12 cellular contexts compared by ENCODE assay signal in genomic region chr1:978069-978834, GRCh38. TPM values are rescaled to one million over a fixed set of nuclear protein-coding genes. Genes with fewer than 3 reads are reported as not detected.
DNase-seq lines count a peak whose midpoint lies in the region; ATAC-seq and TF ChIP-seq lines count a peak whose summit lies in the region.
"Had no signal": no experiment of that assay in that cellular context is flagged by ENCODE, and none has a peak within 500 bp of the region (broad histone marks: within the 10 kb centered on the region; RNA-seq: fewer than 3 reads in every experiment).

No MANE protein-coding gene starts in this region.

- H3K4me1 ChIP-seq in HEK293 (ENCODE audit: control insufficient read depth, insufficient read depth, low read length) (peaks cover 3% of the 10 kb centered on the region; the same call in 1 of the 2 replicates), osteoblast (ENCODE audit: insufficient read depth, low read length) (no peaks in the 10 kb centered on the region), H9 (ENCODE audit: insufficient read depth, low read length) (no peaks in the 10 kb centered on the region)

- H3K23ac ChIP-seq in H9 (ENCODE audit: insufficient read length, low read depth, low read length): no peak overlapping the region

- H3K9ac ChIP-seq in H9 (ENCODE audit: extremely low read depth, insufficient read length, low read length): no peak overlapping the region

- no peak overlapping the region for H4K5ac ChIP-seq in H9 (ENCODE audit: insufficient read length, low read depth, low read length)

- ATAC-seq in central memory CD8-positive, alpha-beta T cell (replicated peaks; ENCODE audit: extremely low read depth, poor library complexity, severe bottlenecking): no peak
- ATAC-seq: activated T-cell treated with anti-CD3 and anti-CD28 coated beads, Interleukin-2, amount 50 U/mL, for 4 hours; esophagus mucosa; left lung; naive thymus-derived CD4-positive, alpha-beta T cell had no signal

- H3K4me2 ChIP-seq in osteoblast (ENCODE audit: insufficient read depth, low read length) (no peak overlapping the region), H9 (ENCODE audit: insufficient read depth, insufficient read length, low read length) (no peak overlapping the region)
- H3K4me2 ChIP-seq: hepatocyte had no signal

- H3K9me3 ChIP-seq in HEK293 (ENCODE audit: control insufficient read depth, insufficient read depth, low read depth, low read length) (no peaks in the 10 kb centered on the region), osteoblast (ENCODE audit: low read depth, low read length) (no peaks in the 10 kb centered on the region), H9 (ENCODE audit: control insufficient read depth, low read depth, low read length) (no peaks in the 10 kb centered on the region)
- H3K9me3 ChIP-seq: left lung had no signal

- H4K8ac ChIP-seq in H9 (replicated peaks; ENCODE audit: insufficient read length, low read depth, low read length): no peak overlapping the region

- H3K36me3 Mint-ChIP-seq in central memory CD8-positive, alpha-beta T cell (ENCODE audit: insufficient read depth): peaks cover 2% of the 10 kb centered on the region
- peaks cover 0 to 6% (median 4%) of the 10 kb centered on the region in 3 experiments; a peak in 4 of 7 replicates for H3K36me3 Mint-ChIP-seq in H9 (ENCODE audit: insufficient read depth in 1 of 3, low read depth in 3 of 3)
- H3K36me3 Mint-ChIP-seq: naive thymus-derived CD4-positive, alpha-beta T cell had no signal

- peak overlapping the region; percentile 65 for H3K27ac Mint-ChIP-seq in central memory CD8-positive, alpha-beta T cell (ENCODE audit: low read depth)
- no peak overlapping the region for H3K27ac Mint-ChIP-seq in H9

- no peak overlapping the region for H2BK120ac ChIP-seq in H9 (ENCODE audit: low read depth, low read length, poor library complexity, severe bottlenecking)

- no peak overlapping the region for H3K4ac ChIP-seq in H9 (ENCODE audit: low read depth, low read length)

- H3T11ph ChIP-seq in H9 (ENCODE audit: low read length): no peak overlapping the region

- no peak overlapping the region for H2AFZ ChIP-seq in osteoblast (ENCODE audit: low read length)
- H2AFZ ChIP-seq in H9 (ENCODE audit: low read length): no peak overlapping the region
- H2AFZ ChIP-seq: hepatocyte had no signal

- H3K4me1 Mint-ChIP-seq in central memory CD8-positive, alpha-beta T cell: peaks cover 10% of the 10 kb centered on the region
- H3K4me1 Mint-ChIP-seq in H9: peaks cover 5 to 9% of the 10 kb centered on the region in 2 experiments; a peak in 3 of 4 replicates

- H2BK20ac ChIP-seq in H9 (ENCODE audit: low read depth, low read length, poor library complexity, severe bottlenecking): no peak overlapping the region

- no peak overlapping the region for H3K14ac ChIP-seq in H9 (ENCODE audit: insufficient read depth, low read length)

- H3K56ac ChIP-seq in H9 (ENCODE audit: insufficient read length, low read depth, low read length): no peak overlapping the region

- no CpG with 5 or more reads among the region's 44 CpGs for WGBS in H9 (ENCODE audit: extremely low coverage, insufficient read length, low lambda C conversion rate)

- H3K18ac ChIP-seq in H9 (ENCODE audit: insufficient read length, low read depth, low read length): no peak overlapping the region

- no peak overlapping the region for H4K91ac ChIP-seq in H9 (ENCODE audit: insufficient read length, low read depth, low read length)

- no peaks in the 10 kb centered on the region for H4K20me1 ChIP-seq in osteoblast (ENCODE audit: insufficient read depth, low read length)
- H4K20me1 ChIP-seq in H9 (ENCODE audit: control insufficient read depth, insufficient read depth, insufficient read length): no peaks in the 10 kb centered on the region

- no peaks in the 10 kb centered on the region for H3K23me2 ChIP-seq in H9 (ENCODE audit: insufficient read length, low read depth, low read length, poor library complexity, severe bottlenecking)

- no peak overlapping the region for H3K27ac ChIP-seq in HEK293 (ENCODE audit: extremely low read depth, low read depth, low read length)
- H3K27ac ChIP-seq in osteoblast (ENCODE audit: low read depth, low read length): no peak overlapping the region
- no peak overlapping the region for H3K27ac ChIP-seq in H9 (ENCODE audit: insufficient read length, low read depth, low read length)
- H3K27ac ChIP-seq: hepatocyte, left lung had no signal

- DNase-seq in central memory CD8-positive, alpha-beta T cell (ENCODE audit: low spot score in 2 of 2): no peak
- DNase-seq in osteoblast (ENCODE audit: insufficient read length, low spot score, missing footprints) (peak; percentile 87), hypothalamus (lab: John Stamatoyannopoulos, UW) (no peak), H9 (no peak)
- DNase-seq: activated CD4-positive, alpha-beta T cell treated with anti-CD3 and anti-CD28 coated beads for 48 hours; activated T-cell treated with anti-CD3 and anti-CD28 coated beads, Interleukin-2, amount 50 U/mL, for 4 hours; NCI-H2171 had no signal

- no peak overlapping the region for H2BK15ac ChIP-seq in H9 (ENCODE audit: low read depth, low read length)

- H3K79me2 ChIP-seq in osteoblast (ENCODE audit: insufficient read depth, low read length) (no peaks in the 10 kb centered on the region), H9 (ENCODE audit: insufficient read depth, low read length) (no peaks in the 10 kb centered on the region)
- H3K79me2 ChIP-seq: hepatocyte had no signal

- TF ChIP-seq CTCF in HEK293 (tag by site-specific recombination; IDR thresholded peaks at IDR 0.05) (no peak), osteoblast (IDR thresholded peaks at IDR 0.05; ENCODE audit: extremely low read depth, low read depth, low read length) (no peak), H9 (conservative IDR thresholded peaks at IDR 0.05) (no peak)

- peaks cover 29% of the 10 kb centered on the region for H3K27me3 Mint-ChIP-seq in central memory CD8-positive, alpha-beta T cell
- peaks cover 62% of the 10 kb centered on the region for H3K27me3 Mint-ChIP-seq in H9 (ENCODE audit: low read depth)

- no peak overlapping the region for H2BK12ac ChIP-seq in H9 (ENCODE audit: insufficient read length, low read depth, low read length)

- POLR2A ChIA-PET in HEK293 (lab: Yijun Ruan, JAX): no interaction called here

- H3K4me3 ChIP-seq in HEK293 (ENCODE audit: low read depth, low read length) (no peak overlapping the region), osteoblast (ENCODE audit: insufficient read depth, low read length) (no peak overlapping the region)
- H3K4me3 ChIP-seq: hepatocyte, left lung had no signal

- H3K36me3 ChIP-seq in HEK293 (ENCODE audit: control insufficient read depth in 2 of 2, insufficient read depth in 1 of 2, low read length in 2 of 2) (no peaks in the 10 kb centered on the region), osteoblast (ENCODE audit: insufficient read depth, low read length) (no peaks in the 10 kb centered on the region)
- H3K36me3 ChIP-seq: left lung had no signal

- peak overlapping the region; percentile 65 for H3K4me3 Mint-ChIP-seq in central memory CD8-positive, alpha-beta T cell
- H3K4me3 Mint-ChIP-seq in H9: peak overlapping the region in 1 of 2 experiments; percentile 54; a peak in 2 of 5 replicates
- H3K4me3 Mint-ChIP-seq: activated T-cell treated with anti-CD3 and anti-CD28 coated beads, Interleukin-2, amount 50 U/mL, for 4 hours had no signal

- CTCF ChIA-PET in HEK293 (lab: Yijun Ruan, JAX): no interaction called here

- no peak overlapping the region for H2AK5ac ChIP-seq in H9 (ENCODE audit: insufficient read length, low read length)

- no peaks in the 10 kb centered on the region for H3K79me1 ChIP-seq in H9 (ENCODE audit: insufficient read depth, low read depth, low read length, poor library complexity, severe bottlenecking)

- H2BK5ac ChIP-seq in H9 (ENCODE audit: insufficient read length, low read length): no peak overlapping the region

- no peaks in the 10 kb centered on the region for H3K27me3 ChIP-seq in osteoblast (ENCODE audit: insufficient read depth, low read length)
- peaks cover 2% of the 10 kb centered on the region; the same call in 1 of the 2 replicates for H3K27me3 ChIP-seq in H9 (ENCODE audit: insufficient read depth, low read length)
- H3K27me3 ChIP-seq: hepatocyte had no signal

- no peaks in the 10 kb centered on the region for H3K9me3 Mint-ChIP-seq in central memory CD8-positive, alpha-beta T cell
- peaks cover 4 to 6% of the 10 kb centered on the region in 2 experiments for H3K9me3 Mint-ChIP-seq in H9
- H3K9me3 Mint-ChIP-seq: activated T-cell treated with anti-CD3 and anti-CD28 coated beads, Interleukin-2, amount 50 U/mL, for 4 hours had no signal

TF ChIP-seq in HEK293, 187 proteins besides CTCF, POLR2A, EP300 and RAD21:
- TF ChIP-seq ZNF404 (tag by site-specific recombination; IDR thresholded peaks at IDR 0.05) (no peak), KLF7 (tag by site-specific recombination; IDR thresholded peaks at IDR 0.05; ENCODE audit: borderline replicate concordance) (peak; percentile 50; the same call in 1 of the 2 replicates), ELK4 (IDR thresholded peaks at IDR 0.05; ENCODE audit: borderline replicate concordance, low read depth, low read length) (no peak), GLIS2 (tag by site-specific recombination; IDR thresholded peaks at IDR 0.05) (0 out of 2 replicates have a peak, but pooled peaks have one; percentile 20), KLF1 (tag by site-specific recombination; IDR thresholded peaks at IDR 0.05) (peak; percentile 87)
TF ChIP-seq in HEK293: peak in this region for 3.

RNA-seq across cellular contexts. Expression of gene PERM1, which starts 3.6 kb away (rescaled TPM):
- total RNA-seq in osteoblast (not detected in 2 replicates), H9 (2021) (not detected in 2 replicates)
- total RNA-seq: activated T-cell treated with anti-CD3 and anti-CD28 coated beads, Interleukin-2, amount 50 U/mL, for 4 hours; esophagus mucosa; hepatocyte; left lung; naive thymus-derived CD4-positive, alpha-beta T cell had no signal

RNA-seq across cellular contexts. Expression of gene PLEKHN1, which starts 12.0 kb away (rescaled TPM):
- 0.36 and 0.88 TPM in 2 replicates for total RNA-seq in osteoblast
- 2.0 and 3.0 TPM in 2 replicates for total RNA-seq in H9 (2021)

RNA-seq across cellular contexts. Expression of gene KLHL17, which starts 17.9 kb away (rescaled TPM):
- total RNA-seq in osteoblast (5.4 and 6.2 TPM in 2 replicates), H9 (2021) (41.4 TPM in 2 replicates)

RNA-seq across cellular contexts. Expression of gene NOC2L, which starts 19.2 kb away (rescaled TPM):
- total RNA-seq in osteoblast: 47.7 and 47.8 TPM in 2 replicates
- total RNA-seq in H9 (2021): 130 and 138 TPM in 2 replicates

RNA-seq across cellular contexts. Expression of gene HES4, which starts 21.6 kb away (rescaled TPM):
- total RNA-seq in osteoblast (0.29 and 0.72 TPM in 2 replicates), H9 (2021) (3.7 and 4.0 TPM in 2 replicates)
